16 cellular contexts compared by ENCODE assay signal in genomic region chr2:178205853-178206516, GRCh38. TPM values are rescaled to one million over a fixed set of nuclear protein-coding genes. Genes with fewer than 3 reads are reported as not detected.
DNase-seq lines count a peak whose midpoint lies in the region; FAIRE-seq and TF ChIP-seq lines count a peak whose summit lies in the region.
"Had no signal": no experiment of that assay in that cellular context is flagged by ENCODE, and none has a peak within 500 bp of the region (broad histone marks: within the 10 kb centered on the region; RNA-seq: fewer than 3 reads in every experiment).

No MANE protein-coding gene starts in this region.

- TF ChIP-seq CTCF in SK-N-SH (IDR thresholded peaks at IDR 0.05), result no peak
- TF ChIP-seq CTCF in fibroblast of villous mesenchyme (IDR thresholded peaks at IDR 0.05; ENCODE audit: insufficient read depth, low read depth, low read length), result no peak
- TF ChIP-seq CTCF in RWPE1 (conservative IDR thresholded peaks at IDR 0.05; ENCODE audit: low read depth), result no peak

- no peak overlapping the region for H3K9ac ChIP-seq in SK-N-SH

- H3K27me3 ChIP-seq in SK-N-SH (ENCODE audit: insufficient read depth), result no peaks in the 10 kb centered on the region

- CTCF ChIA-PET in SK-N-SH (lab: Yijun Ruan, JAX) (interaction anchor here (1.3 kb wide), 1 partner anchor 21 kb away, joined by 4 read pairs; no protein-coding TSS in a partner anchor), RWPE1 (lab: Yijun Ruan, JAX) (no interaction called here)

- H2AFZ ChIP-seq in SK-N-SH (ENCODE audit: low read depth), result peak overlapping the region; percentile 16

- H3K79me2 ChIP-seq in SK-N-SH (ENCODE audit: insufficient read depth), result peaks cover 6% of the 10 kb centered on the region; the same call in 1 of the 2 replicates

- DNase-seq in NCI-H2107 treated with DMSO at 0.1 percent for 48 hours (lab: John Stamatoyannopoulos, UW; ENCODE audit: unreplicated experiment) (peak; percentile 14), NCI-H2107 (lab: John Stamatoyannopoulos, UW) (no peak), SK-N-SH (no peak), fibroblast of villous mesenchyme (ENCODE audit: low read depth) (peak; percentile 38), urothelium cell line (ENCODE audit: low spot score) (peak; percentile 33), SIG-M5 treated with dmso at 0.1 percent for 504 hours (lab: John Stamatoyannopoulos, UW; ENCODE audit: unreplicated experiment) (no peak), RWPE1 (ENCODE audit: low spot score) (no peak), middle frontal gyrus (ENCODE audit: extremely low spot score, low spot score) (no peak)
- DNase-seq: activated CD4-positive, alpha-beta T cell treated with anti-CD3 and anti-CD28 coated beads for 36 hours; activated T-cell treated with anti-CD3 and anti-CD28 coated beads, Interleukin-2, amount 50 U/mL, for 24 hours; amygdala; COR-L47; T-helper 17 cell had no signal

- no peaks in the 10 kb centered on the region for H3K9me3 ChIP-seq in SK-N-SH

- no peak for TF ChIP-seq RAD21 in SK-N-SH (IDR thresholded peaks at IDR 0.05; ENCODE audit: low read length)

- 57% methylated on average over 3 of the region's 3 CpGs for WGBS in SK-N-SH (ENCODE audit: low lambda C conversion rate)

- H3K27ac ChIP-seq in SK-N-SH (ENCODE audit: low read depth in 2 of 2, low read length in 1 of 2) (peak overlapping the region in 1 of 2 experiments; percentile 61; a peak in 2 of 4 replicates), RWPE1 (no peak overlapping the region)
- H3K27ac ChIP-seq: 22Rv1, skin epidermis had no signal

- peaks cover 4 to 10% of the 10 kb centered on the region in 2 experiments; a peak in 2 of 4 replicates for H3K4me1 ChIP-seq in SK-N-SH (ENCODE audit: control insufficient read depth in 1 of 2, insufficient read depth in 2 of 2, low read depth in 1 of 2, low read length in 1 of 2)

- H3K4me3 ChIP-seq in SK-N-SH (ENCODE audit: low read depth in 2 of 2, low read length in 1 of 2) (no peak overlapping the region), fibroblast of villous mesenchyme (ENCODE audit: low read depth, low read length) (no peak overlapping the region)
- H3K4me3 ChIP-seq: skin epidermis had no signal

- FAIRE-seq in urothelium cell line (lab: Jason Lieb, UNC), result no peak

- POLR2A ChIA-PET in SK-N-SH (lab: Yijun Ruan, JAX) (no interaction called here), RWPE1 (lab: Yijun Ruan, JAX; ENCODE audit: low non-redundant PET) (no interaction called here)

- no peaks in the 10 kb centered on the region for H3K9me2 ChIP-seq in SK-N-SH

- peaks cover 8% of the 10 kb centered on the region for H3F3A ChIP-seq in SK-N-SH (replicated peaks; ENCODE audit: insufficient read depth)

- H3K36me3 ChIP-seq in SK-N-SH (replicated peaks in 1 of 2; ENCODE audit: control insufficient read depth in 1 of 2, insufficient read depth in 2 of 2, low read length in 1 of 2), result no peaks in the 10 kb centered on the region

- H3K4me2 ChIP-seq in SK-N-SH, result peak overlapping the region; percentile 17; the same call in 1 of the 2 replicates

- H4K20me1 ChIP-seq in SK-N-SH (ENCODE audit: insufficient read depth), result no peaks in the 10 kb centered on the region

- no peak for TF ChIP-seq EP300 in SK-N-SH (IDR thresholded peaks at IDR 0.05; ENCODE audit: borderline replicate concordance in 1 of 2, low read depth in 1 of 2, low read length in 1 of 2)

TF ChIP-seq in SK-N-SH, 30 proteins besides CTCF, POLR2A, EP300 and RAD21:
- TF ChIP-seq FOSL2 (IDR thresholded peaks at IDR 0.05; ENCODE audit: borderline replicate concordance, low read depth), result peak; percentile 56; the same call in 1 of the 2 replicates
- TF ChIP-seq JUND (IDR thresholded peaks at IDR 0.05), result peak; percentile 28; the same call in 1 of the 2 replicates
- TF ChIP-seq, protein P1, sequence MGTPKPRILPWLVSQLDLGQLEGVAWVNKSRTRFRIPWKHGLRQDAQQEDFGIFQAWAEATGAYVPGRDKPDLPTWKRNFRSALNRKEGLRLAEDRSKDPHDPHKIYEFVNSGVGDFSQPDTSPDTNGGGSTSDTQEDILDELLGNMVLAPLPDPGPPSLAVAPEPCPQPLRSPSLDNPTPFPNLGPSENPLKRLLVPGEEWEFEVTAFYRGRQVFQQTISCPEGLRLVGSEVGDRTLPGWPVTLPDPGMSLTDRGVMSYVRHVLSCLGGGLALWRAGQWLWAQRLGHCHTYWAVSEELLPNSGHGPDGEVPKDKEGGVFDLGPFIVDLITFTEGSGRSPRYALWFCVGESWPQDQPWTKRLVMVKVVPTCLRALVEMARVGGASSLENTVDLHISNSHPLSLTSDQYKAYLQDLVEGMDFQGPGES (IDR thresholded peaks at IDR 0.05; ENCODE audit: low read depth, low read length), result no peak
- TF ChIP-seq FOXJ3 (CRISPR knock-in tag; IDR thresholded peaks at IDR 0.05), result no peak

RNA-seq across cellular contexts. Expression of gene OSBPL6, which starts 11.7 kb away (rescaled TPM):
- 2.7 and 3.3 TPM in 2 replicates for polyA plus RNA-seq in SK-N-SH (2012; rRNA removed)
- 2.6 and 3.0 TPM in 2 replicates for polyA plus RNA-seq in SK-N-SH (2012; cell fraction: cytosol; rRNA removed)
- polyA plus RNA-seq in SK-N-SH (2012; cell fraction: nucleus; rRNA removed), result 2.7 and 4.6 TPM in 2 replicates
- 3.9 and 6.5 TPM in 2 replicates for total RNA-seq in fibroblast of villous mesenchyme
- total RNA-seq: OCI-LY7 had no signal

Comparison
In these comparisons a context has a peak if more than half of its experiments do, and no peak if none do; other contexts are left out.
1. DNase-seq: peak in NCI-H2107 treated with DMSO at 0.1 percent for 48 hours (single experiment), fibroblast of villous mesenchyme (single experiment) and urothelium cell line (single experiment); none in NCI-H2107 (single experiment), SK-N-SH (single experiment), SIG-M5 treated with dmso at 0.1 percent for 504 hours (single experiment), RWPE1 (single experiment) and middle frontal gyrus (single experiment).